ENCODE assay signal across 1 cellular context in the genomic region with DNA sequence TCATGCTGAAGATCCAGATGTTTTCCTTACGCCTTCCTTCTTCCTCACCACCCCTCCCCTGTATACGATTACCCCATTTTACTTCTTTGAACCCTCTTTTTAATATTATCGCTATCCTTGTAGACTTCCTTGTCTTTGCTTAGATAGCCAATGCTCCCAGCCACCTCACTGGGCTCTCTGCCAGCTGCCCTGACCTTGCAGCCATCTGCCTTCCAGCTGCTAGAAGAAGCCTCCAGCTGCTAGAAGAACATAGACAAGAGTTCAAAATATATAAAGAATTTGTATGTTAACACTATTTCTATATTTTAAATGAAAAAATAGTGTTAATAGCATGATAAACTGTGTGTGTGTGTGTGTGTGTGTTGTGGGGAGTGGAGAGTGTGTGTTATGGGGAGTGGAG.
TF ChIP-seq lines count a peak whose summit lies in the region.

No MANE protein-coding gene starts in this region.

TF ChIP-seq in IMR-90, 13 proteins besides CTCF, POLR2A, EP300 and RAD21 (continued from another document):
- TF ChIP-seq, protein P1, sequence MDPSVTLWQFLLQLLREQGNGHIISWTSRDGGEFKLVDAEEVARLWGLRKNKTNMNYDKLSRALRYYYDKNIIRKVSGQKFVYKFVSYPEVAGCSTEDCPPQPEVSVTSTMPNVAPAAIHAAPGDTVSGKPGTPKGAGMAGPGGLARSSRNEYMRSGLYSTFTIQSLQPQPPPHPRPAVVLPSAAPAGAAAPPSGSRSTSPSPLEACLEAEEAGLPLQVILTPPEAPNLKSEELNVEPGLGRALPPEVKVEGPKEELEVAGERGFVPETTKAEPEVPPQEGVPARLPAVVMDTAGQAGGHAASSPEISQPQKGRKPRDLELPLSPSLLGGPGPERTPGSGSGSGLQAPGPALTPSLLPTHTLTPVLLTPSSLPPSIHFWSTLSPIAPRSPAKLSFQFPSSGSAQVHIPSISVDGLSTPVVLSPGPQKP (IDR thresholded peaks at IDR 0.05; ENCODE audit: borderline replicate concordance, low read depth, low read length) = no peak
- TF ChIP-seq CEBPB (IDR thresholded peaks at IDR 0.05; ENCODE audit: low read depth, low read length) (no peak), NFE2L2 (IDR thresholded peaks at IDR 0.05; ENCODE audit: low read depth, low read length) (no peak), MXI1 (IDR thresholded peaks at IDR 0.05; ENCODE audit: borderline replicate concordance, low read depth, low read length) (no peak)
- TF ChIP-seq, protein P2, sequence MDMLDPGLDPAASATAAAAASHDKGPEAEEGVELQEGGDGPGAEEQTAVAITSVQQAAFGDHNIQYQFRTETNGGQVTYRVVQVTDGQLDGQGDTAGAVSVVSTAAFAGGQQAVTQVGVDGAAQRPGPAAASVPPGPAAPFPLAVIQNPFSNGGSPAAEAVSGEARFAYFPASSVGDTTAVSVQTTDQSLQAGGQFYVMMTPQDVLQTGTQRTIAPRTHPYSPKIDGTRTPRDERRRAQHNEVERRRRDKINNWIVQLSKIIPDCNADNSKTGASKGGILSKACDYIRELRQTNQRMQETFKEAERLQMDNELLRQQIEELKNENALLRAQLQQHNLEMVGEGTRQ (IDR thresholded peaks at IDR 0.05; ENCODE audit: low read depth, low read length) = no peak
